In genomic region chr14:96418075-96418474, GRCh38 we compare ENCODE assay signal across 29 cellular contexts. TPM values are rescaled to one million over a fixed set of nuclear protein-coding genes. Genes with fewer than 3 reads are reported as not detected.
"Had no signal": no experiment of that assay in that cellular context is flagged by ENCODE, and none has a peak within 500 bp of the region (broad histone marks: within the 10 kb centered on the region; RNA-seq: fewer than 3 reads in every experiment).

No MANE protein-coding gene starts in this region.

- ATAC-seq: naive thymus-derived CD8-positive, alpha-beta T cell; natural killer cell treated with Interleukin-12 subunit alpha and Interleukin-12 subunit beta and Interleukin-15 and Interleukin-18, amount 100 ng/mL, for 72 hours; psoas muscle; right cardiac atrium; stimulated activated effector memory CD8-positive, alpha-beta T cell treated with anti-CD3 and anti-CD28 coated beads, Interleukin-12 subunit alpha, Interleukin-12 subunit beta, amount 100 ng/mL, for 72 hours; stimulated activated naive B cell treated with anti-CD40 and anti-IgM and Interleukin-4, amounts not matched to agents 10 μg/mL and 1 μg/mL and 100 μg/mL, for 72 hours had no signal

- H3K4me3 Mint-ChIP-seq: naive thymus-derived CD8-positive, alpha-beta T cell; natural killer cell treated with Interleukin-12 subunit alpha and Interleukin-12 subunit beta and Interleukin-15 and Interleukin-18, amount 100 ng/mL, for 72 hours; neural progenitor cell; stimulated activated effector memory CD8-positive, alpha-beta T cell treated with anti-CD3 and anti-CD28 coated beads, Interleukin-12 subunit alpha, Interleukin-12 subunit beta, amount 100 ng/mL, for 72 hours; stimulated activated naive B cell treated with anti-CD40 and anti-IgM and Interleukin-4, amounts not matched to agents 10 μg/mL and 1 μg/mL and 100 μg/mL, for 72 hours; stimulated activated naive CD8-positive, alpha-beta T cell treated with anti-CD3 and anti-CD28 coated beads, Interleukin-15, Interleukin-2, amounts not matched to agents 100 ng/mL and 50 ng/mL, for 24 hours had no signal

- H3K4me1 ChIP-seq: parathyroid adenoma, psoas muscle, sigmoid colon, stomach, thyroid gland, tibial nerve, upper lobe of left lung, vagina had no signal

- H3K9me3 Mint-ChIP-seq: naive thymus-derived CD8-positive, alpha-beta T cell; natural killer cell treated with Interleukin-12 subunit alpha and Interleukin-12 subunit beta and Interleukin-15 and Interleukin-18, amount 100 ng/mL, for 72 hours; neural progenitor cell; stimulated activated effector memory CD8-positive, alpha-beta T cell treated with anti-CD3 and anti-CD28 coated beads, Interleukin-12 subunit alpha, Interleukin-12 subunit beta, amount 100 ng/mL, for 72 hours; stimulated activated naive B cell treated with anti-CD40 and anti-IgM and Interleukin-4, amounts not matched to agents 10 μg/mL and 1 μg/mL and 100 μg/mL, for 72 hours; stimulated activated naive CD8-positive, alpha-beta T cell treated with anti-CD3 and anti-CD28 coated beads, Interleukin-15, Interleukin-2, amounts not matched to agents 100 ng/mL and 50 ng/mL, for 24 hours had no signal

- H3K36me3 ChIP-seq: neural progenitor cell, ovary, right lobe of liver, sigmoid colon, stomach, thoracic aorta, thyroid gland, tibial nerve, upper lobe of left lung, vagina had no signal

- H3K9ac ChIP-seq: neural progenitor cell, parathyroid adenoma had no signal

- H3K4me1 Mint-ChIP-seq: naive thymus-derived CD8-positive, alpha-beta T cell; stimulated activated effector memory CD8-positive, alpha-beta T cell treated with anti-CD3 and anti-CD28 coated beads, Interleukin-12 subunit alpha, Interleukin-12 subunit beta, amount 100 ng/mL, for 72 hours; stimulated activated naive B cell treated with anti-CD40 and anti-IgM and Interleukin-4, amounts not matched to agents 10 μg/mL and 1 μg/mL and 100 μg/mL, for 72 hours had no signal

- H3K79me2 ChIP-seq: parathyroid adenoma had no signal

- H3K4me3 ChIP-seq: neural progenitor cell, ovary, psoas muscle, right lobe of liver, sigmoid colon, stomach, thoracic aorta, thyroid gland, tibial nerve, upper lobe of left lung, vagina had no signal

- FAIRE-seq: small intestine, urothelium cell line had no signal

- H3K36me3 Mint-ChIP-seq: naive thymus-derived CD8-positive, alpha-beta T cell; natural killer cell treated with Interleukin-12 subunit alpha and Interleukin-12 subunit beta and Interleukin-15 and Interleukin-18, amount 100 ng/mL, for 72 hours; neural progenitor cell; stimulated activated effector memory CD8-positive, alpha-beta T cell treated with anti-CD3 and anti-CD28 coated beads, Interleukin-12 subunit alpha, Interleukin-12 subunit beta, amount 100 ng/mL, for 72 hours; stimulated activated naive B cell treated with anti-CD40 and anti-IgM and Interleukin-4, amounts not matched to agents 10 μg/mL and 1 μg/mL and 100 μg/mL, for 72 hours had no signal

- DNase-seq: naive thymus-derived CD8-positive, alpha-beta T cell; occipital lobe; ovary; posterior cingulate gyrus; psoas muscle; right cardiac atrium; right lobe of liver; sigmoid colon; small intestine; stimulated activated CD4-positive, alpha-beta T cell treated with anti-CD3 and anti-CD28 coated beads, Interleukin-15, amount 100 ng/mL, for 24 hours; stimulated activated CD4-positive, alpha-beta T cell treated with anti-CD3 and anti-CD28 coated beads, Interleukin-2, amount 100 ng/mL, for 24 hours; stimulated activated CD4-positive, alpha-beta T cell treated with anti-CD3 and anti-CD28 coated beads, Interleukin-2, amount 100 ng/mL, for 48 hours; stimulated activated CD4-positive, alpha-beta T cell treated with anti-CD3 and anti-CD28 coated beads, Interleukin-4, amount 100 ng/mL, for 24 hours; stimulated activated naive B cell treated with anti-CD40 and anti-IgM and Interleukin-4, amounts not matched to agents 10 μg/mL and 1 μg/mL and 100 μg/mL, for 72 hours; stimulated activated naive CD4-positive, alpha-beta T cell treated with Interleukin-2 at 50 U/mL for 16 hours; stomach; thyroid gland; trophoblast cell; upper lobe of left lung had no signal

- H3K4me2 ChIP-seq: neural progenitor cell had no signal

- H3K27ac ChIP-seq: neural progenitor cell, ovary, parathyroid adenoma, psoas muscle, right lobe of liver, sigmoid colon, stomach, thoracic aorta, thyroid gland, tibial nerve, upper lobe of left lung, vagina had no signal

- H3K9me3 ChIP-seq: ovary, psoas muscle, right lobe of liver, sigmoid colon, stomach, thoracic aorta, thyroid gland, tibial nerve, upper lobe of left lung, vagina had no signal

- H3K27me3 Mint-ChIP-seq: stimulated activated naive CD8-positive, alpha-beta T cell treated with anti-CD3 and anti-CD28 coated beads, Interleukin-15, Interleukin-2, amounts not matched to agents 100 ng/mL and 50 ng/mL, for 24 hours had no signal

- H3K27ac Mint-ChIP-seq: naive thymus-derived CD8-positive, alpha-beta T cell; natural killer cell treated with Interleukin-12 subunit alpha and Interleukin-12 subunit beta and Interleukin-15 and Interleukin-18, amount 100 ng/mL, for 72 hours; neural progenitor cell; progenitor cell of endocrine pancreas; stimulated activated effector memory CD8-positive, alpha-beta T cell treated with anti-CD3 and anti-CD28 coated beads, Interleukin-12 subunit alpha, Interleukin-12 subunit beta, amount 100 ng/mL, for 72 hours; stimulated activated naive B cell treated with anti-CD40 and anti-IgM and Interleukin-4, amounts not matched to agents 10 μg/mL and 1 μg/mL and 100 μg/mL, for 72 hours; stimulated activated naive CD8-positive, alpha-beta T cell treated with anti-CD3 and anti-CD28 coated beads, Interleukin-15, Interleukin-2, amounts not matched to agents 100 ng/mL and 50 ng/mL, for 24 hours had no signal

- H3K27me3 ChIP-seq: neural progenitor cell, ovary, right lobe of liver, sigmoid colon, stomach, thyroid gland, tibial nerve, upper lobe of left lung, vagina had no signal

- H2AFZ ChIP-seq: neural progenitor cell, parathyroid adenoma had no signal

RNA-seq across cellular contexts. Expression of gene AK7, which starts 26.1 kb away (rescaled TPM):
- total RNA-seq: natural killer cell treated with Interleukin-12 subunit alpha and Interleukin-12 subunit beta and Interleukin-15 and Interleukin-18, amount 100 ng/mL, for 72 hours had no signal
